Comparison of ENCODE assay signal across 9 cellular contexts in genomic region chr2:74845217-74845751, GRCh38. TPM values are rescaled to one million over a fixed set of nuclear protein-coding genes. Genes with fewer than 3 reads are reported as not detected.
A peak's percentile ranks its signal among the peaks of the same experiment; 100 is the strongest.
DNase-seq lines count a peak whose midpoint lies in the region; ATAC-seq, FAIRE-seq and TF ChIP-seq lines count a peak whose summit lies in the region.
"Had no signal": no experiment of that assay in that cellular context is flagged by ENCODE, and none has a peak within 500 bp of the region (broad histone marks: within the 10 kb centered on the region; RNA-seq: fewer than 3 reads in every experiment).

No MANE protein-coding gene starts in this region.

- no peaks in the 10 kb centered on the region for H3K27me3 ChIP-seq in bronchial epithelial cell (ENCODE audit: control insufficient read depth, insufficient read depth, low read length)
- no peaks in the 10 kb centered on the region for H3K27me3 ChIP-seq in right lobe of liver

- WGBS in right lobe of liver (ENCODE audit: insufficient coverage, low coverage, low lambda C conversion rate, missing lambda C conversion rate) = 40% methylated on average over 3 of the region's 8 CpGs

- TF ChIP-seq CTCF in AG09319 (IDR thresholded peaks at IDR 0.05; ENCODE audit: low read depth, low read length) (no peak), bronchial epithelial cell (IDR thresholded peaks at IDR 0.05; ENCODE audit: insufficient read depth, low read length, severe bottlenecking) (no peak), right lobe of liver (IDR thresholded peaks at IDR 0.05) (no peak)

- H3K9me3 ChIP-seq in right lobe of liver = no peaks in the 10 kb centered on the region

- H3K27ac ChIP-seq in right lobe of liver (no peak overlapping the region), substantia nigra (ENCODE audit: low read depth, low read length, poor library complexity, severe bottlenecking) (no peak overlapping the region)

- H3K4me3 ChIP-seq in bronchial epithelial cell (ENCODE audit: low read depth, low read length) (no peak overlapping the region), right lobe of liver (no peak overlapping the region)

- intact Hi-C loops in right lobe of liver (cut with DNase I) = no loop called here

- H3K36me3 ChIP-seq in bronchial epithelial cell (ENCODE audit: control insufficient read depth, insufficient read depth, low read length) = no peaks in the 10 kb centered on the region
- H3K36me3 ChIP-seq in right lobe of liver = no peaks in the 10 kb centered on the region

- TF ChIP-seq POLR2A in right lobe of liver (IDR thresholded peaks at IDR 0.05) = no peak
- TF ChIP-seq POLR2A in GM12891 (IDR thresholded peaks at IDR 0.05; ENCODE audit: low read depth, low read length) = no peak

- DNase-seq in AG09319 (ENCODE audit: extremely low read depth, low read depth) (peak; percentile 61), HT1080 (ENCODE audit: low read depth) (peak; percentile 97), SW480 (ENCODE audit: low spot score) (peak; percentile 86), bronchial epithelial cell (ENCODE audit: low read depth) (peak; percentile 98), right lobe of liver (peak; percentile 55 to 73 (median 60)), substantia nigra (lab: John Stamatoyannopoulos, UW) (peak in 34 of 49 donors; percentile 9 to 82 (median 52)), GM12891 (ENCODE audit: insufficient read length, low spot score) (no peak), NCI-H1417 treated with DMSO at 0.1 percent for 48 hours (lab: John Stamatoyannopoulos, UW) (no peak)

- H3K4me1 ChIP-seq in right lobe of liver = no peaks in the 10 kb centered on the region

- ATAC-seq in right lobe of liver = peak; percentile 65 to 77 (median 72)

- FAIRE-seq in bronchial epithelial cell (lab: Jason Lieb, UNC) = peak; percentile 86
- no peak for FAIRE-seq in GM12891 (lab: Jason Lieb, UNC)
- FAIRE-seq: endometrium had no signal

TF ChIP-seq in GM12891, 5 proteins besides CTCF, POLR2A, EP300 and RAD21:
- TF ChIP-seq TAF1 (IDR thresholded peaks at IDR 0.05; ENCODE audit: low read depth, low read length) = no peak
- no peak for TF ChIP-seq SPI1 (IDR thresholded peaks at IDR 0.05; ENCODE audit: low read depth, low read length)
- no peak for TF ChIP-seq PAX5 (IDR thresholded peaks at IDR 0.05; ENCODE audit: insufficient read depth, low read length, severe bottlenecking)
- TF ChIP-seq POLR2AphosphoS5 (IDR thresholded peaks at IDR 0.05; ENCODE audit: low read depth, low read length) = no peak
- no peak for TF ChIP-seq POU2F2 (IDR thresholded peaks at IDR 0.05; ENCODE audit: low read depth, low read length)

RNA-seq across cellular contexts. Expression of gene HK2, which starts 11.4 kb away (rescaled TPM):
- total RNA-seq in HT1080 (2014; rRNA removed; shearing (Covaris generic)) = 13.3 and 18.2 TPM in 2 replicates
- 40.3 and 50.9 TPM in 2 replicates for polyA plus RNA-seq in HT1080 (2015; cell fraction: cytosol; rRNA removed)
- 132 and 148 TPM in 2 replicates for polyA plus RNA-seq in HT1080 (2015; cell fraction: nucleus; rRNA removed)
- total RNA-seq in bronchial epithelial cell (158 and 175 TPM in 2 replicates), right lobe of liver (10 to 100 TPM in 1 of 6 experiments, 1 to 10 TPM in 1, under 1 TPM in 4; 0.48 to 23.0 (median 0.87) TPM)
- polyA plus RNA-seq in GM12891 (2012; ENCODE audit: low read depth, missing spikeins) = 35.6 TPM

Comparison
In these comparisons a context has a peak if more than half of its experiments do, and no peak if none do; other contexts are left out.
1. DNase-seq: peak in AG09319 (single experiment), HT1080 (single experiment), SW480 (single experiment), bronchial epithelial cell (single experiment), right lobe of liver (3 of 3) and substantia nigra (34 of 49); none in GM12891 (single experiment) and NCI-H1417 treated with DMSO at 0.1 percent for 48 hours (single experiment).